ENCODE assay signal across 1 cellular context in genomic region chr1:22137006-22137720, GRCh38.
TF ChIP-seq lines count a peak whose summit lies in the region.

No MANE protein-coding gene starts in this region.

TF ChIP-seq in GM23338, 12 proteins besides CTCF, POLR2A, EP300 and RAD21 (continued from another document):
- TF ChIP-seq, protein P1, sequence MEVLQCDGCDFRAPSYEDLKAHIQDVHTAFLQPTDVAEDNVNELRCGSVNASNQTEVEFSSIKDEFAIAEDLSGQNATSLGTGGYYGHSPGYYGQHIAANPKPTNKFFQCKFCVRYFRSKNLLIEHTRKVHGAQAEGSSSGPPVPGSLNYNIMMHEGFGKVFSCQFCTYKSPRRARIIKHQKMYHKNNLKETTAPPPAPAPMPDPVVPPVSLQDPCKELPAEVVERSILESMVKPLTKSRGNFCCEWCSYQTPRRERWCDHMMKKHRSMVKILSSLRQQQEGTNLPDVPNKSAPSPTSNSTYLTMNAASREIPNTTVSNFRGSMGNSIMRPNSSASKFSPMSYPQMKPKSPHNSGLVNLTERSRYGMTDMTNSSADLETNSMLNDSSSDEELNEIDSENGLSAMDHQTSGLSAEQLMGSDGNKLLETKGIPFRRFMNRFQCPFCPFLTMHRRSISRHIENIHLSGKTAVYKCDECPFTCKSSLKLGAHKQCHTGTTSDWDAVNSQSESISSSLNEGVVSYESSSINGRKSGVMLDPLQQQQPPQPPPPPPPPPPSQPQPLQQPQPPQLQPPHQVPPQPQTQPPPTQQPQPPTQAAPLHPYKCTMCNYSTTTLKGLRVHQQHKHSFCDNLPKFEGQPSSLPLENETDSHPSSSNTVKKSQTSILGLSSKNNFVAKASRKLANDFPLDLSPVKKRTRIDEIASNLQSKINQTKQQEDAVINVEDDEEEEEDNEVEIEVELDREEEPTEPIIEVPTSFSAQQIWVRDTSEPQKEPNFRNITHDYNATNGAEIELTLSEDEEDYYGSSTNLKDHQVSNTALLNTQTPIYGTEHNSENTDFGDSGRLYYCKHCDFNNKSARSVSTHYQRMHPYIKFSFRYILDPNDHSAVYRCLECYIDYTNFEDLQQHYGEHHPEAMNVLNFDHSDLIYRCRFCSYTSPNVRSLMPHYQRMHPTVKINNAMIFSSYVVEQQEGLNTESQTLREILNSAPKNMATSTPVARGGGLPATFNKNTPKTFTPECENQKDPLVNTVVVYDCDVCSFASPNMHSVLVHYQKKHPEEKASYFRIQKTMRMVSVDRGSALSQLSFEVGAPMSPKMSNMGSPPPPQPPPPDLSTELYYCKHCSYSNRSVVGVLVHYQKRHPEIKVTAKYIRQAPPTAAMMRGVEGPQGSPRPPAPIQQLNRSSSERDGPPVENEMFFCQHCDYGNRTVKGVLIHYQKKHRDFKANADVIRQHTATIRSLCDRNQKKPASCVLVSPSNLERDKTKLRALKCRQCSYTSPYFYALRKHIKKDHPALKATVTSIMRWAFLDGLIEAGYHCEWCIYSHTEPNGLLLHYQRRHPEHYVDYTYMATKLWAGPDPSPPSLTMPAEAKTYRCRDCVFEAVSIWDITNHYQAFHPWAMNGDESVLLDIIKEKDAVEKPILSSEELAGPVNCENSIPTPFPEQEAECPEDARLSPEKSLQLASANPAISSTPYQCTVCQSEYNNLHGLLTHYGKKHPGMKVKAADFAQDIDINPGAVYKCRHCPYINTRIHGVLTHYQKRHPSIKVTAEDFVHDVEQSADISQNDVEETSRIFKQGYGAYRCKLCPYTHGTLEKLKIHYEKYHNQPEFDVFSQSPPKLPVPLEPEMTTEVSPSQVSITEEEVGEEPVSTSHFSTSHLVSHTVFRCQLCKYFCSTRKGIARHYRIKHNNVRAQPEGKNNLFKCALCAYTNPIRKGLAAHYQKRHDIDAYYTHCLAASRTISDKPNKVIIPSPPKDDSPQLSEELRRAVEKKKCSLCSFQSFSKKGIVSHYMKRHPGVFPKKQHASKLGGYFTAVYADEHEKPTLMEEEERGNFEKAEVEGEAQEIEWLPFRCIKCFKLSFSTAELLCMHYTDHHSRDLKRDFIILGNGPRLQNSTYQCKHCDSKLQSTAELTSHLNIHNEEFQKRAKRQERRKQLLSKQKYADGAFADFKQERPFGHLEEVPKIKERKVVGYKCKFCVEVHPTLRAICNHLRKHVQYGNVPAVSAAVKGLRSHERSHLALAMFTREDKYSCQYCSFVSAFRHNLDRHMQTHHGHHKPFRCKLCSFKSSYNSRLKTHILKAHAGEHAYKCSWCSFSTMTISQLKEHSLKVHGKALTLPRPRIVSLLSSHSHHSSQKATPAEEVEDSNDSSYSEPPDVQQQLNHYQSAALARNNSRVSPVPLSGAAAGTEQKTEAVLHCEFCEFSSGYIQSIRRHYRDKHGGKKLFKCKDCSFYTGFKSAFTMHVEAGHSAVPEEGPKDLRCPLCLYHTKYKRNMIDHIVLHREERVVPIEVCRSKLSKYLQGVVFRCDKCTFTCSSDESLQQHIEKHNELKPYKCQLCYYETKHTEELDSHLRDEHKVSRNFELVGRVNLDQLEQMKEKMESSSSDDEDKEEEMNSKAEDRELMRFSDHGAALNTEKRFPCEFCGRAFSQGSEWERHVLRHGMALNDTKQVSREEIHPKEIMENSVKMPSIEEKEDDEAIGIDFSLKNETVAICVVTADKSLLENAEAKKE (CRISPR knock-in tag; IDR thresholded peaks at IDR 0.05): no peak
- TF ChIP-seq CREB1 (CRISPR knock-in tag; IDR thresholded peaks at IDR 0.05; ENCODE audit: low read depth) (no peak), ZNF114 (CRISPR knock-in tag; IDR thresholded peaks at IDR 0.05) (no peak), POLR2AphosphoS5 (IDR thresholded peaks at IDR 0.05; ENCODE audit: low read depth) (no peak), STAT1 (IDR thresholded peaks at IDR 0.05; ENCODE audit: unreplicated experiment) (no peak), ZNF331 (CRISPR knock-in tag; IDR thresholded peaks at IDR 0.05; ENCODE audit: low read depth) (no peak), EZH2 (IDR thresholded peaks at IDR 0.05; ENCODE audit: low read depth, unreplicated experiment) (no peak)
- TF ChIP-seq, protein P2, sequence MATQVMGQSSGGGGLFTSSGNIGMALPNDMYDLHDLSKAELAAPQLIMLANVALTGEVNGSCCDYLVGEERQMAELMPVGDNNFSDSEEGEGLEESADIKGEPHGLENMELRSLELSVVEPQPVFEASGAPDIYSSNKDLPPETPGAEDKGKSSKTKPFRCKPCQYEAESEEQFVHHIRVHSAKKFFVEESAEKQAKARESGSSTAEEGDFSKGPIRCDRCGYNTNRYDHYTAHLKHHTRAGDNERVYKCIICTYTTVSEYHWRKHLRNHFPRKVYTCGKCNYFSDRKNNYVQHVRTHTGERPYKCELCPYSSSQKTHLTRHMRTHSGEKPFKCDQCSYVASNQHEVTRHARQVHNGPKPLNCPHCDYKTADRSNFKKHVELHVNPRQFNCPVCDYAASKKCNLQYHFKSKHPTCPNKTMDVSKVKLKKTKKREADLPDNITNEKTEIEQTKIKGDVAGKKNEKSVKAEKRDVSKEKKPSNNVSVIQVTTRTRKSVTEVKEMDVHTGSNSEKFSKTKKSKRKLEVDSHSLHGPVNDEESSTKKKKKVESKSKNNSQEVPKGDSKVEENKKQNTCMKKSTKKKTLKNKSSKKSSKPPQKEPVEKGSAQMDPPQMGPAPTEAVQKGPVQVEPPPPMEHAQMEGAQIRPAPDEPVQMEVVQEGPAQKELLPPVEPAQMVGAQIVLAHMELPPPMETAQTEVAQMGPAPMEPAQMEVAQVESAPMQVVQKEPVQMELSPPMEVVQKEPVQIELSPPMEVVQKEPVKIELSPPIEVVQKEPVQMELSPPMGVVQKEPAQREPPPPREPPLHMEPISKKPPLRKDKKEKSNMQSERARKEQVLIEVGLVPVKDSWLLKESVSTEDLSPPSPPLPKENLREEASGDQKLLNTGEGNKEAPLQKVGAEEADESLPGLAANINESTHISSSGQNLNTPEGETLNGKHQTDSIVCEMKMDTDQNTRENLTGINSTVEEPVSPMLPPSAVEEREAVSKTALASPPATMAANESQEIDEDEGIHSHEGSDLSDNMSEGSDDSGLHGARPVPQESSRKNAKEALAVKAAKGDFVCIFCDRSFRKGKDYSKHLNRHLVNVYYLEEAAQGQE (IDR thresholded peaks at IDR 0.05; ENCODE audit: unreplicated experiment): no peak
